Comparison of ENCODE assay signal across 8 cellular contexts in the genomic region with DNA sequence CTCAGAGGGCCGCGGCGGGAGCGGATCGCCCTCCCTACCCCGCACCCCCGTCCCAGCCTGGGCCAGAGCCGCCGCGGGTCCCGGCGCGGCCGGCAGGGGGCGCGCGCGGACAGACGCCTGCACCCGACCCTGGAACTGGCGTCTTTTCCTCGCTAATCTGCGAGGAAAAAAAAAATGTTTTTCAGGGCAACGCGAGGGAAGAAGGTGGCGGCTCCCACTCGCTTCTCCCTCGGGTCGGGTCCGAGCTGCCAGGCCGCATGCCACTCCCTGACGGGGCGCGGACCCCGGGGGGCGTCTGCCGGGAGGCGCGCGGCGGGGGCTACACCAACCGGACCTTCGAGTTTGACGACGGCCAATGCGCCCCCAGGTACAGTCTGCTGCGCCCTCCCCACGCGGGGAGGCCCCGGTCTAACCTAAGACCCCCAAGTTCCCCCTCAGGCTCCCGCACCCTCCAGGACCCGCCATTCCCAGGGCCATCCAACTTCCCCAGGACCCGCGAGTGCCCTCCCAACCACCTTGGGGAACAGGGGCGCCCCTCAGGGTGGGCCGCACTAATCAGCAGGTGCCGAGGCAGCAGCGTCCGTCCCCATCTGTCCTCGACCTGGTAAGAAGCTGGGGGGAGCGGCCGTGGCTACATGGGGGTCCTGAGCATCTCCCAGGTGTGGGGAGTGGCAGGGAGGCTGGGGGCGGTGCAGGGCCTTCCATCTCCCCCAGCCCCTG. TPM values are rescaled to one million over a fixed set of nuclear protein-coding genes. Genes with fewer than 3 reads are reported as not detected.
DNase-seq lines count a peak whose midpoint lies in the region; ATAC-seq and TF ChIP-seq lines count a peak whose summit lies in the region.

Gene KCNT1 (plus strand): TSS at position 184 of the 720 bp plus-strand sequence. CDS start 74 bp downstream, at position 258.

- H3K27ac ChIP-seq in CD4-positive, alpha-beta memory T cell (ENCODE audit: low read depth, low read length), result no peak within 1 kb of the TSS
- H3K27ac ChIP-seq in HEK293 (ENCODE audit: extremely low read depth, low read depth, low read length) (no peak within 1 kb of the TSS), smooth muscle cell (ENCODE audit: low read depth) (no peak within 1 kb of the TSS)

- CTCF ChIA-PET in CD4-positive, alpha-beta memory T cell (lab: Charles Lee; ENCODE audit: partially characterized antibody), result no interaction called here
- CTCF ChIA-PET in HEK293 (lab: Yijun Ruan, JAX), result interaction anchor here (0.6 to 1.5 kb wide), 13 partner anchors 9 to 581 kb away, joined by 3 to 8 read pairs (median 3); no protein-coding TSS in a partner anchor

- H3K9me3 ChIP-seq in CD4-positive, alpha-beta memory T cell (ENCODE audit: control insufficient read depth in 1 of 2, low read length in 2 of 2), result no peaks in the 10 kb centered on the region
- H3K9me3 ChIP-seq in HEK293 (ENCODE audit: control insufficient read depth, insufficient read depth, low read depth, low read length) (no peaks in the 10 kb centered on the region), adipocyte (ENCODE audit: control insufficient read depth, low read length) (no peaks in the 10 kb centered on the region), smooth muscle cell (replicated peaks; ENCODE audit: low read depth) (no peaks in the 10 kb centered on the region)

- intact Hi-C loops in CD4-positive, alpha-beta memory T cell (cut with micrococcal nuclease), result no loop called here

- no peaks in the 10 kb centered on the region for H3K4me1 Mint-ChIP-seq in CD4-positive, alpha-beta memory T cell

- H3K36me3 ChIP-seq in CD4-positive, alpha-beta memory T cell (ENCODE audit: insufficient read depth, low read length), result no peaks in the 10 kb centered on the region
- H3K36me3 ChIP-seq in HEK293 (ENCODE audit: control insufficient read depth in 2 of 2, insufficient read depth in 1 of 2, low read length in 2 of 2) (no peaks in the 10 kb centered on the region), adipocyte (ENCODE audit: control insufficient read depth, insufficient read depth, low read length, severe bottlenecking) (no peaks in the 10 kb centered on the region), smooth muscle cell (ENCODE audit: low read depth) (no peaks in the 10 kb centered on the region)

- 18% methylated on average over 38 of the region's 63 CpGs for WGBS in smooth muscle cell (ENCODE audit: low lambda C conversion rate)

- ATAC-seq in SK-N-SH treated with all-trans-retinoic acid at 6 μM for 48 hours (peak; percentile 81), HG02798 (IDR thresholded peaks at IDR 0.05; ENCODE audit: poor library complexity, unreplicated experiment) (no peak), HG02610 (IDR thresholded peaks at IDR 0.05; ENCODE audit: unreplicated experiment) (no peak)

- H3K4me3 ChIP-seq in CD4-positive, alpha-beta memory T cell (ENCODE audit: low read length in 2 of 2), result no peak within 1 kb of the TSS
- H3K4me3 ChIP-seq in HEK293 (ENCODE audit: low read depth, low read length), result peak within 1 kb of the TSS; percentile 17
- no peak within 1 kb of the TSS for H3K4me3 ChIP-seq in adipocyte (ENCODE audit: low read length)
- peak within 1 kb of the TSS; percentile 47 for H3K4me3 ChIP-seq in smooth muscle cell

- H3K4me1 ChIP-seq in CD4-positive, alpha-beta memory T cell (ENCODE audit: insufficient read depth, low read length), result peaks cover 4% of the 10 kb centered on the region
- H3K4me1 ChIP-seq in HEK293 (ENCODE audit: control insufficient read depth, insufficient read depth, low read length), result no peaks in the 10 kb centered on the region
- no peaks in the 10 kb centered on the region for H3K4me1 ChIP-seq in adipocyte (ENCODE audit: control insufficient read depth, insufficient read depth, low read length)
- H3K4me1 ChIP-seq in smooth muscle cell (ENCODE audit: low read depth), result peaks cover 4% of the 10 kb centered on the region

- POLR2A ChIA-PET in CD4-positive, alpha-beta memory T cell (lab: Charles Lee; ENCODE audit: partially characterized antibody), result no interaction called here
- POLR2A ChIA-PET in HEK293 (lab: Yijun Ruan, JAX), result no interaction called here

- H4K20me1 ChIP-seq in smooth muscle cell (ENCODE audit: low read depth), result no peaks in the 10 kb centered on the region

- no peaks in the 10 kb centered on the region for H3K27me3 ChIP-seq in CD4-positive, alpha-beta memory T cell (ENCODE audit: insufficient read depth, low read length)
- H3K27me3 ChIP-seq in adipocyte (replicated peaks; ENCODE audit: control insufficient read depth, insufficient read depth, low read length) (peaks cover 40% of the 10 kb centered on the region), smooth muscle cell (ENCODE audit: low read depth) (peaks cover 3% of the 10 kb centered on the region)

- peak in 4 of 5 donors; percentile 30 to 50 (median 33) for DNase-seq in CD4-positive, alpha-beta memory T cell
- DNase-seq in adipocyte (ENCODE audit: low read depth) (peak; percentile 72), hepatic stellate cell (ENCODE audit: low spot score) (peak; percentile 92), smooth muscle cell (lab: John Stamatoyannopoulos, UW; ENCODE audit: unreplicated experiment) (peak; percentile 55)

- no peaks in the 10 kb centered on the region for H3F3A ChIP-seq in smooth muscle cell (ENCODE audit: low read depth)

- TF ChIP-seq CTCF in HEK293 (tag by site-specific recombination; IDR thresholded peaks at IDR 0.05) (no peak; the same call in 1 of the 2 replicates), smooth muscle cell (IDR thresholded peaks at IDR 0.05; ENCODE audit: borderline replicate concordance, insufficient read depth, poor library complexity, severe bottlenecking) (peak; percentile 100)

- H3K4me2 ChIP-seq in smooth muscle cell, result peak within 1 kb of the TSS; percentile 86

- no peak within 1 kb of the TSS for H3K4me3 Mint-ChIP-seq in CD4-positive, alpha-beta memory T cell

- no peak within 1 kb of the TSS for H3K9ac ChIP-seq in adipocyte (ENCODE audit: low read length)
- no peak within 1 kb of the TSS for H3K9ac ChIP-seq in smooth muscle cell (ENCODE audit: low read depth)

- peak within 1 kb of the TSS; percentile 9 for H2AFZ ChIP-seq in smooth muscle cell (ENCODE audit: low read depth)

- no peaks in the 10 kb centered on the region for H3K79me2 ChIP-seq in smooth muscle cell (ENCODE audit: low read depth)

- H3K36me3 Mint-ChIP-seq in CD4-positive, alpha-beta memory T cell, result no peaks in the 10 kb centered on the region

- no peaks in the 10 kb centered on the region for H3K9me3 Mint-ChIP-seq in CD4-positive, alpha-beta memory T cell

- H3K27ac Mint-ChIP-seq in CD4-positive, alpha-beta memory T cell, result no peak within 1 kb of the TSS

- H3K27me3 Mint-ChIP-seq in CD4-positive, alpha-beta memory T cell, result peaks cover 0 to 1% of the 10 kb centered on the region in 2 donors

TF ChIP-seq in HEK293, 187 proteins besides CTCF, POLR2A, EP300 and RAD21 (continues in another document):
- TF ChIP-seq, protein P1, sequence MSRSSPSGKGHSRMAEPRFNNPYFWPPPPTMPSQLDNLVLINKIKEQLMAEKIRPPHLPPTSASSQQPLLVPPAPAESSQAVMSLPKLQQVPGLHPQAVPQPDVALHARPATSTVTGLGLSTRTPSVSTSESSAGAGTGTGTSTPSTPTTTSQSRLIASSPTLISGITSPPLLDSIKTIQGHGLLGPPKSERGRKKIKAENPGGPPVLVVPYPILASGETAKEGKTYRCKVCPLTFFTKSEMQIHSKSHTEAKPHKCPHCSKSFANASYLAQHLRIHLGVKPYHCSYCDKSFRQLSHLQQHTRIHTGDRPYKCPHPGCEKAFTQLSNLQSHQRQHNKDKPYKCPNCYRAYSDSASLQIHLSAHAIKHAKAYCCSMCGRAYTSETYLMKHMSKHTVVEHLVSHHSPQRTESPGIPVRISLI (tag by site-specific recombination; IDR thresholded peaks at IDR 0.05), result peak; percentile 65
- TF ChIP-seq ZNF10 (tag by site-specific recombination; IDR thresholded peaks at IDR 0.05), result peak; percentile 71
- 0 out of 2 replicates have a peak, but pooled peaks have one; percentile 12 for TF ChIP-seq EGR2 (tag by site-specific recombination; IDR thresholded peaks at IDR 0.05; ENCODE audit: low read depth)
- TF ChIP-seq ZNF677 (tag by site-specific recombination; IDR thresholded peaks at IDR 0.05), result no peak

TF ChIP-seq in SK-N-SH treated with all-trans-retinoic acid at 6 μM for 48 hours, 23 proteins besides CTCF, POLR2A, EP300 and RAD21 (continues in another document):
- TF ChIP-seq, protein P2, sequence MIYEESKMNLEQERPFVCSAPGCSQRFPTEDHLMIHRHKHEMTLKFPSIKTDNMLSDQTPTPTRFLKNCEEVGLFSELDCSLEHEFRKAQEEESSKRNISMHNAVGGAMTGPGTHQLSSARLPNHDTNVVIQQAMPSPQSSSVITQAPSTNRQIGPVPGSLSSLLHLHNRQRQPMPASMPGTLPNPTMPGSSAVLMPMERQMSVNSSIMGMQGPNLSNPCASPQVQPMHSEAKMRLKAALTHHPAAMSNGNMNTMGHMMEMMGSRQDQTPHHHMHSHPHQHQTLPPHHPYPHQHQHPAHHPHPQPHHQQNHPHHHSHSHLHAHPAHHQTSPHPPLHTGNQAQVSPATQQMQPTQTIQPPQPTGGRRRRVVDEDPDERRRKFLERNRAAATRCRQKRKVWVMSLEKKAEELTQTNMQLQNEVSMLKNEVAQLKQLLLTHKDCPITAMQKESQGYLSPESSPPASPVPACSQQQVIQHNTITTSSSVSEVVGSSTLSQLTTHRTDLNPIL (CRISPR knock-in tag; IDR thresholded peaks at IDR 0.05; ENCODE audit: low read depth), result no peak
- TF ChIP-seq SNAI2 (CRISPR knock-in tag; IDR thresholded peaks at IDR 0.05) (no peak), GLIS3 (CRISPR knock-in tag; IDR thresholded peaks at IDR 0.05) (no peak), POU6F1 (CRISPR knock-in tag; IDR thresholded peaks at IDR 0.05; ENCODE audit: borderline replicate concordance, low read depth) (no peak), BACH2 (CRISPR knock-in tag; IDR thresholded peaks at IDR 0.05; ENCODE audit: borderline replicate concordance) (no peak), CSDC2 (CRISPR knock-in tag; IDR thresholded peaks at IDR 0.05) (no peak), ISL1 (CRISPR knock-in tag; IDR thresholded peaks at IDR 0.05) (no peak)

RNA-seq across cellular contexts. Expression of gene KCNT1, which starts in this region (rescaled TPM):
- under 1 TPM in 1 of 2 experiments, not detected in 1; 0.06 TPM for total RNA-seq in CD4-positive, alpha-beta memory T cell
- polyA plus RNA-seq in CD4-positive, alpha-beta memory T cell, result under 1 TPM in 1 of 2 donors, not detected in 1; 0.20 TPM
- total RNA-seq in smooth muscle cell, result not detected in 2 replicates
- polyA plus RNA-seq in smooth muscle cell, result 0.30 TPM in 1 of 2 replicates, not detected in the other

Comparison
In these comparisons a context has a peak if more than half of its experiments do, and no peak if none do; other contexts are left out.
1. Peak in DNase-seq in CD4-positive, alpha-beta memory T cell; RNA of the gene not detected or under 1 TPM.
2. Peak in DNase-seq, H3K4me3 ChIP-seq and H3K4me2 ChIP-seq in smooth muscle cell; RNA of the gene not detected or under 1 TPM.
3. DNase-seq: peak in every context shown above with its lines; median percentile 92 in hepatic stellate cell; 72 in adipocyte; 55 in smooth muscle cell; 33 in CD4-positive, alpha-beta memory T cell.